Comparison of ENCODE assay signal across 10 cellular contexts in the genomic region with DNA sequence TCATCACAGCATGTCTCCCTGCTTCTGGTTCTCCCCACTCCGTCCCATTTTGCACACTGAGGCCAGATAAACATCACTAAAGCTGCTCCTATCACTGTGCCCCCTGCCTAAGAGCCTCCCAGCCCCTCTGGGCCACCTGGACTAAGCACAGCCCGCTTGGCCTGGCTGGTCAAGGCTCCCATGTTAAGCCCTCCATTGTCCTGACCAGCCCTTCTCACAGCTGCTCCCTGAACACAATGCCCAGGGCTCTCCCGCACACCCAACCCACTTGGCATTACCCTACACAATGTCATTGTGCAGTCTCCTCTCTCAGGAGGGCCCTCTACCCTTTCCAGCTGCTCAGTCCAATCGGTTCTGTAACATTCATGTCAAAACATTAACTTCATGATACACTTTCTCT.
"Had no signal": no experiment of that assay in that cellular context is flagged by ENCODE, and none has a peak within 500 bp of the region (broad histone marks: within the 10 kb centered on the region; RNA-seq: fewer than 3 reads in every experiment).

No MANE protein-coding gene starts in this region.

- H3K36me3 ChIP-seq: ascending aorta, cardiac muscle cell, sigmoid colon, uterus, WERI-Rb-1 had no signal

- H3K27ac ChIP-seq: ascending aorta, cardiac muscle cell, uterus, WERI-Rb-1 had no signal

- H3K9me3 Mint-ChIP-seq: activated CD8-positive, alpha-beta T cell treated with anti-CD3 and anti-CD28 coated beads for 36 hours had no signal

- H3K27me3 ChIP-seq: ascending aorta, cardiac muscle cell, sigmoid colon, uterus had no signal

- DNase-seq: activated CD4-positive, alpha-beta T cell treated with anti-CD3 and anti-CD28 coated beads for 4 hours; activated CD8-positive, alpha-beta memory T cell treated with anti-CD3 and anti-CD28 coated beads, Interleukin-2, amount 50 U/mL, for 4 hours; activated CD8-positive, alpha-beta T cell treated with anti-CD3 and anti-CD28 coated beads for 36 hours; sigmoid colon; stimulated activated CD4-positive, alpha-beta T cell treated with anti-CD3 and anti-CD28 coated beads, Interleukin-4, amount 100 ng/mL, for 24 hours; T1000; uterus; WERI-Rb-1 had no signal

- H3K27ac Mint-ChIP-seq: activated CD8-positive, alpha-beta T cell treated with anti-CD3 and anti-CD28 coated beads for 36 hours had no signal

- H3K4me3 Mint-ChIP-seq: activated CD8-positive, alpha-beta T cell treated with anti-CD3 and anti-CD28 coated beads for 36 hours had no signal

- H3K4me3 ChIP-seq: ascending aorta, cardiac muscle cell, sigmoid colon, uterus had no signal

- H3K9me3 ChIP-seq: ascending aorta, sigmoid colon, uterus had no signal

- ATAC-seq: activated CD8-positive, alpha-beta T cell treated with anti-CD3 and anti-CD28 coated beads for 36 hours had no signal

- H3K4me1 ChIP-seq: ascending aorta, sigmoid colon, uterus had no signal
